ENCODE assay signal across 17 cellular contexts in genomic region chr4:55029838-55030503, GRCh38.
DNase-seq lines count a peak whose midpoint lies in the region; ATAC-seq, FAIRE-seq and TF ChIP-seq lines count a peak whose summit lies in the region.
"Had no signal": no experiment of that assay in that cellular context is flagged by ENCODE, and none has a peak within 500 bp of the region (broad histone marks: within the 10 kb centered on the region; RNA-seq: fewer than 3 reads in every experiment).

No MANE protein-coding gene starts in this region.

- CTCF ChIA-PET in H1 (lab: Charles Lee; ENCODE audit: partially characterized antibody) = interaction anchor here (0.8 to 0.9 kb wide), 2 partner anchors 36 to 59 kb away, joined by 3 read pairs; no protein-coding TSS in a partner anchor

- H3K36me3 ChIP-seq in left ventricle myocardium inferior (no peaks in the 10 kb centered on the region), H1 (ENCODE audit: control insufficient read depth in 2 of 4, insufficient read depth in 4 of 4, low read length in 3 of 4) (no peaks in the 10 kb centered on the region; a peak in 1 of 8 replicates)
- H3K36me3 ChIP-seq: BLaER1 treated with 17β-estradiol and CSF1 and Interleukin-3, amounts not matched to agents 10 nM and 100 nM had no signal

- TF ChIP-seq CTCF in left ventricle myocardium inferior (IDR thresholded peaks at IDR 0.05; ENCODE audit: borderline replicate concordance) (no peak), H1 (IDR thresholded peaks at IDR 0.05; ENCODE audit: control extremely low read depth in 1 of 3, insufficient read depth in 1 of 3, low read depth in 1 of 3, low read length in 3 of 3) (no peak), nephron progenitor cell (IDR thresholded peaks at IDR 0.05) (no peak)

- no peak overlapping the region for H3K18ac ChIP-seq in H1 (ENCODE audit: extremely low read depth, low read length)

- no peaks in the 10 kb centered on the region for H4K20me1 ChIP-seq in H1 (replicated peaks in 1 of 2; ENCODE audit: control insufficient read depth in 1 of 2, insufficient read depth in 2 of 2, low read length in 2 of 2)
- H4K20me1 ChIP-seq: BLaER1 treated with 17β-estradiol and CSF1 and Interleukin-3, amounts not matched to agents 10 nM and 100 nM had no signal

- H4K8ac ChIP-seq in H1 (ENCODE audit: extremely low read depth, insufficient read depth, low read length) = no peak overlapping the region

- H3K4me2 ChIP-seq in H1 (ENCODE audit: insufficient read depth in 1 of 2, low read depth in 2 of 2, low read length in 2 of 2) = no peak overlapping the region
- H3K4me2 ChIP-seq: BLaER1 treated with 17β-estradiol and CSF1 and Interleukin-3, amounts not matched to agents 10 nM and 100 nM had no signal

- no peak overlapping the region for H2BK15ac ChIP-seq in H1 (ENCODE audit: low read length)

- H3K9me3 Mint-ChIP-seq in nephron progenitor cell = no peaks in the 10 kb centered on the region
- no peaks in the 10 kb centered on the region for H3K9me3 Mint-ChIP-seq in activated CD4-positive, alpha-beta T cell treated with anti-CD3 and anti-CD28 coated beads, Interleukin-2, amount 10 ng/mL, durations not matched to agents 24 days and 14 days
- H3K9me3 Mint-ChIP-seq: IgD-negative memory B cell had no signal

- no peak overlapping the region for H2BK5ac ChIP-seq in H1 (ENCODE audit: low read depth, low read length)

- H3K27ac ChIP-seq in left ventricle myocardium inferior (replicated peaks) = peak overlapping the region; percentile 58
- no peak overlapping the region for H3K27ac ChIP-seq in H1 (ENCODE audit: low read depth, low read length)
- H3K27ac ChIP-seq: BLaER1 treated with 17β-estradiol and CSF1 and Interleukin-3, amounts not matched to agents 10 nM and 100 nM had no signal

- no peaks in the 10 kb centered on the region for H3K79me2 ChIP-seq in H1 (ENCODE audit: control insufficient read depth in 1 of 2, insufficient read depth in 2 of 2, low read length in 2 of 2)

- H3K4me1 Mint-ChIP-seq in nephron progenitor cell = peaks cover 61% of the 10 kb centered on the region
- no peaks in the 10 kb centered on the region for H3K4me1 Mint-ChIP-seq in activated CD4-positive, alpha-beta T cell treated with anti-CD3 and anti-CD28 coated beads, Interleukin-2, amount 10 ng/mL, durations not matched to agents 24 days and 14 days
- H3K4me1 Mint-ChIP-seq: CD4-positive, CD25-positive, alpha-beta regulatory T cell; IgD-negative memory B cell had no signal

- WGBS in H1 (ENCODE audit: extremely low coverage in 1 of 2, insufficient coverage in 1 of 2, insufficient read length in 1 of 2, insufficient replicate concordance in 2 of 2, low coverage in 1 of 2, low lambda C conversion rate in 2 of 2, missing lambda C conversion rate in 1 of 2), 2 experiments = 79% methylated on average over 5 of the region's 5 CpGs; no CpG with 5 or more reads in 1 of the 2 experiments

- ATAC-seq in Right ventricle myocardium superior (ENCODE audit: poor library complexity) = no peak
- ATAC-seq in sciatic nerve = no peak

- no peak for TF ChIP-seq POLR2A in H1 (IDR thresholded peaks at IDR 0.05; ENCODE audit: control extremely low read depth in 1 of 2, low read depth in 2 of 2, low read length in 2 of 2)

- no peak overlapping the region for H3K23ac ChIP-seq in H1 (ENCODE audit: insufficient read length)

- FAIRE-seq in H1 (lab: Jason Lieb, UNC) = peak; percentile 7
- FAIRE-seq: G401.6, GM12891 had no signal

- DNase-seq in left ventricle myocardium inferior = no peak
- DNase-seq in Right ventricle myocardium superior = no peak
- DNase-seq in H1 (ENCODE audit: low read depth in 1 of 2, low spot score in 2 of 2) = no peak
- DNase-seq in nephron progenitor cell = no peak
- no peak for DNase-seq in cerebellar cortex (ENCODE audit: low spot score)
- DNase-seq in activated CD4-positive, alpha-beta T cell treated with anti-CD3 and anti-CD28 coated beads, Interleukin-2, amount 10 ng/mL, durations not matched to agents 24 days and 14 days = no peak
- DNase-seq in sciatic nerve (ENCODE audit: low spot score) = no peak
- DNase-seq: ACHN; CD4-positive, CD25-positive, alpha-beta regulatory T cell; DMS79 treated with DMSO at 0.1 percent for 48 hours; EL; GOT3; KG1 had no signal

- H3K4me1 ChIP-seq in left ventricle myocardium inferior = peaks cover 43% of the 10 kb centered on the region
- peaks cover 0 to 5% (median 2%) of the 10 kb centered on the region in 4 experiments; a peak in 5 of 7 replicates for H3K4me1 ChIP-seq in H1 (replicated peaks in 1 of 4; ENCODE audit: control insufficient read depth in 3 of 4, insufficient read depth in 4 of 4, low read length in 3 of 4)
- H3K4me1 ChIP-seq: BLaER1 treated with 17β-estradiol and CSF1 and Interleukin-3, amounts not matched to agents 10 nM and 100 nM had no signal

- no peaks in the 10 kb centered on the region for H3K27me3 ChIP-seq in left ventricle myocardium inferior (ENCODE audit: low read depth)
- no peaks in the 10 kb centered on the region for H3K27me3 ChIP-seq in H1 (replicated peaks in 1 of 4; ENCODE audit: control insufficient read depth in 3 of 4, extremely low read depth in 1 of 4, insufficient read depth in 3 of 4, low read length in 3 of 4)
- H3K27me3 ChIP-seq: BLaER1 treated with 17β-estradiol and CSF1 and Interleukin-3, amounts not matched to agents 10 nM and 100 nM had no signal

- no peak overlapping the region for H3K14ac ChIP-seq in H1 (ENCODE audit: insufficient read length)

- H3K56ac ChIP-seq in H1 (replicated peaks; ENCODE audit: insufficient read length, low read depth, low read length) = no peak overlapping the region

- H3K4me3 Mint-ChIP-seq in nephron progenitor cell = no peak overlapping the region
- no peak overlapping the region for H3K4me3 Mint-ChIP-seq in activated CD4-positive, alpha-beta T cell treated with anti-CD3 and anti-CD28 coated beads, Interleukin-2, amount 10 ng/mL, durations not matched to agents 24 days and 14 days
- H3K4me3 Mint-ChIP-seq: CD4-positive, CD25-positive, alpha-beta regulatory T cell; IgD-negative memory B cell had no signal

- H3K27me3 Mint-ChIP-seq in nephron progenitor cell (ENCODE audit: low read depth, poor library complexity) = no peaks in the 10 kb centered on the region
- no peaks in the 10 kb centered on the region for H3K27me3 Mint-ChIP-seq in activated CD4-positive, alpha-beta T cell treated with anti-CD3 and anti-CD28 coated beads, Interleukin-2, amount 10 ng/mL, durations not matched to agents 24 days and 14 days
- H3K27me3 Mint-ChIP-seq: CD4-positive, CD25-positive, alpha-beta regulatory T cell; IgD-negative memory B cell had no signal

- H3K4me3 ChIP-seq in left ventricle myocardium inferior = no peak overlapping the region
- no peak overlapping the region for H3K4me3 ChIP-seq in H1 (ENCODE audit: extremely low read depth in 1 of 4, insufficient read depth in 2 of 4, low read depth in 3 of 4, low read length in 4 of 4)
- H3K4me3 ChIP-seq: BLaER1 treated with 17β-estradiol and CSF1 and Interleukin-3, amounts not matched to agents 10 nM and 100 nM had no signal

- no peak overlapping the region for H3K9ac ChIP-seq in H1 (replicated peaks in 1 of 4; ENCODE audit: extremely low read depth in 1 of 4, low read depth in 3 of 4, low read length in 3 of 4)
- H3K9ac ChIP-seq: BLaER1 treated with 17β-estradiol and CSF1 and Interleukin-3, amounts not matched to agents 10 nM and 100 nM had no signal

- H2BK12ac ChIP-seq in H1 (ENCODE audit: low read depth, low read length) = no peak overlapping the region

- no peak overlapping the region for H2BK120ac ChIP-seq in H1 (replicated peaks; ENCODE audit: low read depth, low read length)

- no peak for TF ChIP-seq EP300 in H1 (IDR thresholded peaks at IDR 0.05; ENCODE audit: borderline replicate concordance in 1 of 2, low read depth in 2 of 2, low read length in 2 of 2)

- no peak overlapping the region for H3K4ac ChIP-seq in H1 (replicated peaks; ENCODE audit: insufficient read length, low read depth, low read length)

- H2AFZ ChIP-seq in H1 (ENCODE audit: low read length) = no peak overlapping the region

- no peak overlapping the region for H4K91ac ChIP-seq in H1 (replicated peaks; ENCODE audit: insufficient read length, low read length)

- H2BK20ac ChIP-seq in H1 (ENCODE audit: low read length) = no peak overlapping the region

- no peaks in the 10 kb centered on the region for H3K9me3 ChIP-seq in left ventricle myocardium inferior (replicated peaks)
- no peaks in the 10 kb centered on the region for H3K9me3 ChIP-seq in H1 (ENCODE audit: insufficient read depth in 2 of 2, low read depth in 1 of 2, low read length in 1 of 2)
- H3K9me3 ChIP-seq: BLaER1 treated with 17β-estradiol and CSF1 and Interleukin-3, amounts not matched to agents 10 nM and 100 nM had no signal

- no peaks in the 10 kb centered on the region for H3K79me1 ChIP-seq in H1 (ENCODE audit: low read depth, low read length)

- intact Hi-C loops in left ventricle myocardium inferior (cut with micrococcal nuclease) (no loop called here), Right ventricle myocardium superior (cut with DNase I) (no loop called here), sciatic nerve (cut with DNase I) (no loop called here)
- intact Hi-C loops in activated CD4-positive, alpha-beta T cell treated with anti-CD3 and anti-CD28 coated beads, Interleukin-2, amount 10 ng/mL, durations not matched to agents 24 days and 14 days (cut with micrococcal nuclease) = no loop called here

- H2AK5ac ChIP-seq in H1 (ENCODE audit: low read depth, low read length) = no peak overlapping the region

- POLR2A ChIA-PET in H1 (lab: Charles Lee; ENCODE audit: partially characterized antibody) = no interaction called here

- no peaks in the 10 kb centered on the region for H3K23me2 ChIP-seq in H1 (ENCODE audit: low read depth, low read length)

- no peaks in the 10 kb centered on the region for H3K36me3 Mint-ChIP-seq in nephron progenitor cell (ENCODE audit: low read depth)
- no peaks in the 10 kb centered on the region for H3K36me3 Mint-ChIP-seq in activated CD4-positive, alpha-beta T cell treated with anti-CD3 and anti-CD28 coated beads, Interleukin-2, amount 10 ng/mL, durations not matched to agents 24 days and 14 days (ENCODE audit: low read depth)
- H3K36me3 Mint-ChIP-seq: CD4-positive, CD25-positive, alpha-beta regulatory T cell; IgD-negative memory B cell had no signal

- TF ChIP-seq RAD21 in H1 (IDR thresholded peaks at IDR 0.05 in 1 of 2, conservative IDR thresholded peaks at IDR 0.05 in 1 of 2; ENCODE audit: low read depth in 2 of 2, low read length in 2 of 2) = no peak

- no peak overlapping the region for H4K5ac ChIP-seq in H1 (ENCODE audit: insufficient read length, low read depth, low read length)

- H3K27ac Mint-ChIP-seq in nephron progenitor cell = peak overlapping the region; percentile 87
- no peak overlapping the region for H3K27ac Mint-ChIP-seq in activated CD4-positive, alpha-beta T cell treated with anti-CD3 and anti-CD28 coated beads, Interleukin-2, amount 10 ng/mL, durations not matched to agents 24 days and 14 days
- H3K27ac Mint-ChIP-seq: CD4-positive, CD25-positive, alpha-beta regulatory T cell; IgD-negative memory B cell had no signal

TF ChIP-seq in H1, 55 proteins besides CTCF, POLR2A, EP300 and RAD21 (continues in another document):
- TF ChIP-seq TBP (IDR thresholded peaks at IDR 0.05; ENCODE audit: low read depth, low read length) = no peak
- no peak for TF ChIP-seq JUN (IDR thresholded peaks at IDR 0.05; ENCODE audit: low read depth, low read length)
- no peak for TF ChIP-seq GTF2F1 (IDR thresholded peaks at IDR 0.05; ENCODE audit: borderline replicate concordance, low read depth, low read length)
- no peak for TF ChIP-seq SIRT6 (IDR thresholded peaks at IDR 0.05; ENCODE audit: low read length)
